12 cellular contexts compared by ENCODE assay signal in the genomic region with DNA sequence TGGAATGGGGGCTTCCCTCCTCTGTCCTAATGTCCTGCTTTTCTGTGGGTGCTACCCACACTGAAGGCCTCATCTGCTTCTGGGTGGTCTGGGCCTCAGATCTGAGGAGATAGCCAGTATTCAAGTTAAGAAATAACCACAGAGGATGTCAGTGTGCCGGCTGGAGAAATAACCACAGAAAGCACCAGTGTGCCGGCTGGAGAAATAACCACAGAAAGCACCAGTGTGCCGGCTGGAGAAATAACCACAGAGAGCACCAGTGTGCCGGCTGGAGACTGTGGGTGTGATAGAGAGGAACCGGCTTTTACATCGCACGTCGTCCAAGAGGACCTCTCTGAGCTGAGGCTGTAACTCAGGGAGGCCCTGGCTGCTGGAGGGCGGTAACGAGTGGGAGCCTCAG.
"Had no signal": no experiment of that assay in that cellular context is flagged by ENCODE, and none has a peak within 500 bp of the region (broad histone marks: within the 10 kb centered on the region; RNA-seq: fewer than 3 reads in every experiment).

No MANE protein-coding gene starts in this region.

- H3K27ac ChIP-seq: heart right ventricle, pancreas, tibial artery, upper lobe of left lung, uterus had no signal

- DNase-seq: effector memory CD4-positive, alpha-beta T cell; heart right ventricle; kidney glomerular epithelial cell; mammary epithelial cell; naive thymus-derived CD4-positive, alpha-beta T cell; pancreas; right cardiac atrium; stimulated activated CD4-positive, alpha-beta T cell treated with anti-CD3 and anti-CD28 coated beads, Interleukin-2, amount 100 ng/mL, for 48 hours; tibial artery; upper lobe of left lung; uterus had no signal

- H3K9me3 ChIP-seq: heart right ventricle, pancreas, tibial artery, upper lobe of left lung, uterus had no signal

- H3K4me1 ChIP-seq: heart right ventricle, pancreas, tibial artery, upper lobe of left lung, uterus had no signal

- H3K27me3 ChIP-seq: pancreas, upper lobe of left lung, uterus had no signal

- H3K4me3 ChIP-seq: heart right ventricle, pancreas, smooth muscle cell, tibial artery, upper lobe of left lung, uterus had no signal

- H3K36me3 ChIP-seq: heart right ventricle, pancreas, tibial artery, upper lobe of left lung, uterus had no signal

- H3K4me2 ChIP-seq: smooth muscle cell had no signal
